Comparison of ENCODE assay signal across 1 cellular context in the genomic region with DNA sequence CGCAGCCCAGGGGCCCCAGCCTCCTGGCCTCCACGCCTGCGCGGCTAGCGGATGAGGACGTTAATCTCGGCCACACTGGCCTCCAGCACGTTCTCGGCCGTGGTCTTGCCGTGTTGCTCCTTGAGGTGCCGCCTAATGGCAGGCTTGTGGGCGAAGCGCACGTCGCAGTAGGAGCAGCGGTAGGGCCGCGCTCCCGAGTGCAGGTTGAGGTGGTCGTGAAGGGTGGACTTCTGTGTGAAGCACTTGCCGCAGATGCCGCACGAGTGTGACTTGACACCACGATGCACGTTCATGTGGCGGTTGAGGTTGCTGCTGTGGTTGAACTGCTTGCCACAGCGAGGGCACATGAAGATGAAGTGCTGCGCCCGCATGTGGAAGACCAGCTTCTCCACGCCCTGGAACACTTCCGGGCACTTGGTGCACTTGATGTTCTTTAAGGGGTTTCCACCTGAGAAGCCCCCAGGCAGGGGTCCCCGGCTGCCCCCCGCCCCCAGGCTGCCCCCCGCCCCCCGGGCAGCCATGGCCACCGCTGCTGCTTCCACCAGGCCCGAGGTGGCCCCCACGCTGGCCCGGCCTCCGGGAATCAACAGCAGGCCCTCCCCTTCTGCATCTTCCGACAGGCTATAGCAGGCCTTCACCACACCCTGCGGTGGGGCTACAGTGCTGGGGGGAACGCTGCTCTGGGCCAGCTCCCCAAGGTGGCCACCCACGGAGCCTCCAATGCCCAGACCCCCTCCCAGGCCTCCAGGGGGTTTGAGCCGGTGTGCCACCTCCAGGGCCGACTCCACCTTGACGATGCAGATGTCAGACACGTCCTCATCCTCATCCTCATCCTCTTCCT.
TF ChIP-seq lines count a peak whose summit lies in the region.

No MANE protein-coding gene starts in this region.

TF ChIP-seq in H1, 55 proteins besides CTCF, POLR2A, EP300 and RAD21:
- TF ChIP-seq, protein P1, sequence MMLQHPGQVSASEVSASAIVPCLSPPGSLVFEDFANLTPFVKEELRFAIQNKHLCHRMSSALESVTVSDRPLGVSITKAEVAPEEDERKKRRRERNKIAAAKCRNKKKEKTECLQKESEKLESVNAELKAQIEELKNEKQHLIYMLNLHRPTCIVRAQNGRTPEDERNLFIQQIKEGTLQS (IDR thresholded peaks at IDR 0.05; ENCODE audit: insufficient read depth, low read depth, low read length), result no peak
- no peak for TF ChIP-seq ASH2L (IDR thresholded peaks at IDR 0.05; ENCODE audit: low read length)
